In the genomic region with DNA sequence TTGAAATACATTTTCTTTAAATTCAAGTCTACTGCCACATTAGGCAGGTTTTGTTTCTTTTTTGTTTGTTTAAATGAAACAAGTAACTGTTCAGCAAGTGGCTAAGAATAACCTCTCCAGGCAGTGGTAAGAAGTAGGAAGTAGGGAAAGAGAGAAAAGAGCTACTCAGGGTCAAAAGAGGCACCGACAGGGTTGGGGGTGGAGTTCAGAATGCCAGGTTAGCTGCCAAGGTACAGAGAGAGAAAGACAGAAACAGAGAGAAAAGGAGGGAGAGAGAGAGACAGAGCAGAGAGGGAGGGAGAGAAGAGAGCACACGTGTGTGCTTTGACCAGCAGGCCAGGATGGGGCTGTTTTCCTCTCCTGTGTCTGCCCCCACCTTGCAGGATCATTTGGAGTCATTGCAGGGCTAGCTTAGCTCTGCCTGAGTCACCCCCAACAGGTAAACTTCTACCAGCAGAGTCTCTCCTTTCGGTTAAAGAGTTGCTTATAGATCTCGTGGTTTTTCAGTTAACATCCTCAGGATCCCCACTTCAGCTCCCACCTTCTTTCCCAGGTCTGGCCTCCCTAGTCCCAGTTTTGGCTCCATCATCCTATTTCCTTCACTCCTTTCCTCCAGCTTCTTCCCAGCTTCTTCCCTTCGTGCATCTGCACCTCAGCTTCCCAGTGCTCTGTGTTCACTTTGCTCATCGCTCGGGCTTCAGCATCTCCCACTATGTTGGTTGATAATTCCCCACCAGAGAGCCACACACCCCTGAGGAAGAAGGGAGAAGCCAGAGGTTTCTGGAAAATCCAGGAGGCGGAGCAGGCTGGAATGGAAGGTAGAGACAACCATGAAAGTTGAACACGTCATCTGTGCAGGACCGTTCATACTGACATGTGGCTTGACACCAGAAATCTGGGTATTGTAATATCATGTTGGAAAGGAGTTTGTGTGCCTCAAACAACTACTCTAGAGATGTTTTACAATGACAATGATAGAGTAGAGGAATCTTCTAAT, we compare ENCODE assay signal across 13 cellular contexts. TPM values are rescaled to one million over a fixed set of nuclear protein-coding genes. Genes with fewer than 3 reads are reported as not detected.
DNase-seq lines count a peak whose midpoint lies in the region; ATAC-seq and TF ChIP-seq lines count a peak whose summit lies in the region.
"Had no signal": no experiment of that assay in that cellular context is flagged by ENCODE, and none has a peak within 500 bp of the region (broad histone marks: within the 10 kb centered on the region; RNA-seq: fewer than 3 reads in every experiment).

No MANE protein-coding gene starts in this region.

- WGBS in SK-N-SH (ENCODE audit: low lambda C conversion rate), result 62% methylated on average over 10 of the region's 10 CpGs

- TF ChIP-seq CTCF in CD8-positive, alpha-beta T cell (IDR thresholded peaks at IDR 0.05), result no peak
- TF ChIP-seq CTCF in Calu3 (IDR thresholded peaks at IDR 0.05; ENCODE audit: unreplicated experiment), result no peak
- TF ChIP-seq CTCF in SK-N-SH (IDR thresholded peaks at IDR 0.05), result no peak

- H3K9me3 ChIP-seq in CD8-positive, alpha-beta T cell (ENCODE audit: low read length), result peaks cover 3% of the 10 kb centered on the region
- H3K9me3 ChIP-seq in naive thymus-derived CD4-positive, alpha-beta T cell (ENCODE audit: control insufficient read depth in 2 of 3, low read length in 3 of 3), result no peaks in the 10 kb centered on the region
- H3K9me3 ChIP-seq in MG63, result peaks cover 2% of the 10 kb centered on the region
- H3K9me3 ChIP-seq in SK-N-SH, result no peaks in the 10 kb centered on the region
- H3K9me3 ChIP-seq: body of pancreas had no signal

- no peaks in the 10 kb centered on the region for H3K36me3 ChIP-seq in CD8-positive, alpha-beta T cell (ENCODE audit: insufficient read depth, low read length)
- no peaks in the 10 kb centered on the region for H3K36me3 ChIP-seq in naive thymus-derived CD4-positive, alpha-beta T cell (ENCODE audit: control insufficient read depth in 2 of 3, insufficient read depth in 3 of 3, low read length in 3 of 3)
- no peaks in the 10 kb centered on the region for H3K36me3 ChIP-seq in MG63
- H3K36me3 ChIP-seq in SK-N-SH (replicated peaks in 1 of 2; ENCODE audit: control insufficient read depth in 1 of 2, insufficient read depth in 2 of 2, low read length in 1 of 2), result no peaks in the 10 kb centered on the region
- H3K36me3 ChIP-seq: sigmoid colon, thoracic aorta had no signal

- CTCF ChIA-PET in CD8-positive, alpha-beta T cell (lab: Charles Lee), result interaction anchor here (0.9 to 1.3 kb wide), 3 partner anchors 9 to 585 kb away, joined by 3 to 5 read pairs (median 4); no protein-coding TSS in a partner anchor
- CTCF ChIA-PET in activated CD8-positive, alpha-beta T cell treated with anti-CD3 and anti-CD28 coated beads, Interleukin-2, amount 10 ng/mL, durations not matched to agents 7 days and 5 days (lab: Charles Lee), result interaction anchor here (0.9 to 1.5 kb wide), 4 partner anchors 10 to 557 kb away, joined by 3 to 6 read pairs (median 4); no protein-coding TSS in a partner anchor
- CTCF ChIA-PET in naive thymus-derived CD4-positive, alpha-beta T cell (lab: Charles Lee), result interaction anchor here (0.5 to 2.0 kb wide), 4 partner anchors 22 to 583 kb away, joined by 3 to 5 read pairs (median 4); no protein-coding TSS in a partner anchor
- CTCF ChIA-PET in Calu3 (lab: Charles Lee), result interaction anchor here (0.6 kb wide), 2 partner anchors 182 to 281 kb away, joined by 3 read pairs; no protein-coding TSS in a partner anchor
- CTCF ChIA-PET in SK-N-SH (lab: Yijun Ruan, JAX), result interaction anchor here (0.8 to 1.5 kb wide), 4 partner anchors 17 to 514 kb away, joined by 3 to 5 read pairs (median 4); a partner anchor contains a TSS

- no peak overlapping the region for H2AFZ ChIP-seq in SK-N-SH (ENCODE audit: low read depth)

- H4K20me1 ChIP-seq in SK-N-SH (ENCODE audit: insufficient read depth), result no peaks in the 10 kb centered on the region

- BruUV-seq in Calu3 (replicated peaks; lab: Mats Ljungman, UMichigan), result no TSS peak

- H3K4me1 ChIP-seq in CD8-positive, alpha-beta T cell (ENCODE audit: insufficient read depth, low read length), result peaks cover 49% of the 10 kb centered on the region
- H3K4me1 ChIP-seq in naive thymus-derived CD4-positive, alpha-beta T cell (ENCODE audit: control insufficient read depth in 2 of 2, insufficient read depth in 2 of 2, low read length in 2 of 2), result peaks cover 20 to 46% of the 10 kb centered on the region in 2 donors
- peaks cover 0 to 15% of the 10 kb centered on the region in 2 experiments; a peak in 2 of 4 replicates for H3K4me1 ChIP-seq in SK-N-SH (ENCODE audit: control insufficient read depth in 1 of 2, insufficient read depth in 2 of 2, low read depth in 1 of 2, low read length in 1 of 2)
- H3K4me1 ChIP-seq: body of pancreas, sigmoid colon had no signal

- intact Hi-C loops in CD8-positive, alpha-beta T cell (cut with DNase I, micrococcal nuclease), result no loop called here
- intact Hi-C loops in naive thymus-derived CD4-positive, alpha-beta T cell (cut with micrococcal nuclease), result no loop called here
- intact Hi-C loops in Calu3 (cut with micrococcal nuclease; ENCODE audit: unreplicated experiment), result no loop called here

- peak overlapping the region; percentile 23 for H3K4me3 Mint-ChIP-seq in CD8-positive, alpha-beta T cell
- H3K4me3 Mint-ChIP-seq in IgD-negative memory B cell (no peak overlapping the region), Calu3 (ENCODE audit: low read depth, unreplicated experiment) (no peak overlapping the region)
- H3K4me3 Mint-ChIP-seq in activated CD8-positive, alpha-beta T cell treated with anti-CD3 and anti-CD28 coated beads, Interleukin-2, amount 10 ng/mL, durations not matched to agents 7 days and 5 days, result no peak overlapping the region
- H3K4me3 Mint-ChIP-seq in naive thymus-derived CD4-positive, alpha-beta T cell, result peak overlapping the region in 9 of 10 donors; percentile 25 to 78 (median 63)
- H3K4me3 Mint-ChIP-seq: natural killer cell had no signal

- POLR2A ChIA-PET in CD8-positive, alpha-beta T cell (lab: Charles Lee), result interaction anchor here (1.0 kb wide), 1 partner anchor 584 kb away, joined by 3 read pairs; no protein-coding TSS in a partner anchor
- POLR2A ChIA-PET in activated CD8-positive, alpha-beta T cell treated with anti-CD3 and anti-CD28 coated beads, Interleukin-2, amount 10 ng/mL, durations not matched to agents 7 days and 5 days (lab: Charles Lee), result no interaction called here
- POLR2A ChIA-PET in naive thymus-derived CD4-positive, alpha-beta T cell (lab: Charles Lee), result no interaction called here
- POLR2A ChIA-PET in SK-N-SH (lab: Yijun Ruan, JAX), result no interaction called here

- DNase-seq in CD8-positive, alpha-beta T cell, result no peak
- no peak for DNase-seq in activated CD8-positive, alpha-beta T cell treated with anti-CD3 and anti-CD28 coated beads, Interleukin-2, amount 10 ng/mL, durations not matched to agents 7 days and 5 days
- DNase-seq in naive thymus-derived CD4-positive, alpha-beta T cell, result no peak
- DNase-seq in Calu3 (no peak), MG63 (no peak), SK-N-SH (no peak)
- DNase-seq: body of pancreas, DMS153, natural killer cell, sigmoid colon had no signal

- no peak overlapping the region for H3K27ac ChIP-seq in CD8-positive, alpha-beta T cell (ENCODE audit: low read depth, low read length)
- no peak overlapping the region for H3K27ac ChIP-seq in naive thymus-derived CD4-positive, alpha-beta T cell (ENCODE audit: low read depth, low read length)
- no peak overlapping the region for H3K27ac ChIP-seq in SK-N-SH (ENCODE audit: low read depth in 2 of 2, low read length in 1 of 2)
- H3K27ac ChIP-seq: body of pancreas, sigmoid colon, thoracic aorta had no signal

- no peak for ATAC-seq in CD8-positive, alpha-beta T cell
- no peak for ATAC-seq in activated CD8-positive, alpha-beta T cell treated with anti-CD3 and anti-CD28 coated beads, Interleukin-2, amount 10 ng/mL, durations not matched to agents 7 days and 5 days
- no peak for ATAC-seq in naive thymus-derived CD4-positive, alpha-beta T cell
- ATAC-seq in GM21423 (IDR thresholded peaks at IDR 0.05; ENCODE audit: unreplicated experiment), result no peak
- ATAC-seq: body of pancreas, natural killer cell had no signal

- peaks cover 54% of the 10 kb centered on the region for H3K4me1 Mint-ChIP-seq in CD8-positive, alpha-beta T cell (ENCODE audit: low read depth)
- H3K4me1 Mint-ChIP-seq in IgD-negative memory B cell, result peaks cover 6 to 8% (median 7%) of the 10 kb centered on the region in 3 donors
- peaks cover 38% of the 10 kb centered on the region for H3K4me1 Mint-ChIP-seq in activated CD8-positive, alpha-beta T cell treated with anti-CD3 and anti-CD28 coated beads, Interleukin-2, amount 10 ng/mL, durations not matched to agents 7 days and 5 days (ENCODE audit: low read depth)
- peaks cover 25 to 66% (median 52%) of the 10 kb centered on the region in 7 donors for H3K4me1 Mint-ChIP-seq in naive thymus-derived CD4-positive, alpha-beta T cell
- H3K4me1 Mint-ChIP-seq in Calu3 (ENCODE audit: low read depth, unreplicated experiment), result peaks cover 31% of the 10 kb centered on the region

- H3K27ac Mint-ChIP-seq in CD8-positive, alpha-beta T cell, result peak overlapping the region; percentile 71
- H3K27ac Mint-ChIP-seq in IgD-negative memory B cell (peak overlapping the region in 2 of 3 donors; percentile 34 to 40), Calu3 (ENCODE audit: unreplicated experiment) (no peak overlapping the region)
- peak overlapping the region; percentile 5 for H3K27ac Mint-ChIP-seq in activated CD8-positive, alpha-beta T cell treated with anti-CD3 and anti-CD28 coated beads, Interleukin-2, amount 10 ng/mL, durations not matched to agents 7 days and 5 days
- peak overlapping the region in 8 of 9 donors; percentile 67 to 97 (median 88) for H3K27ac Mint-ChIP-seq in naive thymus-derived CD4-positive, alpha-beta T cell

- no peaks in the 10 kb centered on the region for H3K27me3 ChIP-seq in CD8-positive, alpha-beta T cell (ENCODE audit: insufficient read depth, low read length)
- H3K27me3 ChIP-seq in naive thymus-derived CD4-positive, alpha-beta T cell (ENCODE audit: control insufficient read depth in 2 of 2, insufficient read depth in 2 of 2, low read length in 2 of 2), result no peaks in the 10 kb centered on the region
- H3K27me3 ChIP-seq in MG63 (no peaks in the 10 kb centered on the region), SK-N-SH (ENCODE audit: insufficient read depth) (no peaks in the 10 kb centered on the region)
- H3K27me3 ChIP-seq: body of pancreas, sigmoid colon had no signal

- H3K9me3 Mint-ChIP-seq in CD8-positive, alpha-beta T cell, result peaks cover 3% of the 10 kb centered on the region
- peaks cover 2 to 6% (median 5%) of the 10 kb centered on the region in 3 donors for H3K9me3 Mint-ChIP-seq in IgD-negative memory B cell
- peaks cover 6% of the 10 kb centered on the region for H3K9me3 Mint-ChIP-seq in activated CD8-positive, alpha-beta T cell treated with anti-CD3 and anti-CD28 coated beads, Interleukin-2, amount 10 ng/mL, durations not matched to agents 7 days and 5 days (ENCODE audit: insufficient read depth)
- H3K9me3 Mint-ChIP-seq in naive thymus-derived CD4-positive, alpha-beta T cell, result peaks cover 0 to 6% (median 3%) of the 10 kb centered on the region in 11 donors
- no peaks in the 10 kb centered on the region for H3K9me3 Mint-ChIP-seq in Calu3 (ENCODE audit: low read depth, unreplicated experiment)

- no peaks in the 10 kb centered on the region for H3K79me2 ChIP-seq in SK-N-SH (ENCODE audit: insufficient read depth)

- H3K36me3 Mint-ChIP-seq in CD8-positive, alpha-beta T cell, result no peaks in the 10 kb centered on the region
- H3K36me3 Mint-ChIP-seq in IgD-negative memory B cell (peaks cover 3% of the 10 kb centered on the region), Calu3 (ENCODE audit: insufficient read depth, unreplicated experiment) (no peaks in the 10 kb centered on the region)
- H3K36me3 Mint-ChIP-seq in activated CD8-positive, alpha-beta T cell treated with anti-CD3 and anti-CD28 coated beads, Interleukin-2, amount 10 ng/mL, durations not matched to agents 7 days and 5 days (ENCODE audit: low read depth), result no peaks in the 10 kb centered on the region
- H3K36me3 Mint-ChIP-seq in naive thymus-derived CD4-positive, alpha-beta T cell, result peaks cover 0 to 4% (median 3%) of the 10 kb centered on the region in 5 donors

- H3K4me3 ChIP-seq in CD8-positive, alpha-beta T cell (ENCODE audit: low read depth, low read length), result no peak overlapping the region
- no peak overlapping the region for H3K4me3 ChIP-seq in naive thymus-derived CD4-positive, alpha-beta T cell (ENCODE audit: low read length)
- H3K4me3 ChIP-seq in MG63 (no peak overlapping the region), SK-N-SH (ENCODE audit: low read depth in 2 of 2, low read length in 1 of 2) (no peak overlapping the region)
- H3K4me3 ChIP-seq: body of pancreas, sigmoid colon, thoracic aorta had no signal

- H3K27me3 Mint-ChIP-seq in CD8-positive, alpha-beta T cell (ENCODE audit: low read depth), result no peaks in the 10 kb centered on the region
- H3K27me3 Mint-ChIP-seq in IgD-negative memory B cell (peaks cover 4% of the 10 kb centered on the region), Calu3 (ENCODE audit: unreplicated experiment) (no peaks in the 10 kb centered on the region)
- no peaks in the 10 kb centered on the region for H3K27me3 Mint-ChIP-seq in activated CD8-positive, alpha-beta T cell treated with anti-CD3 and anti-CD28 coated beads, Interleukin-2, amount 10 ng/mL, durations not matched to agents 7 days and 5 days (ENCODE audit: low read depth)
- H3K27me3 Mint-ChIP-seq in naive thymus-derived CD4-positive, alpha-beta T cell, result peaks cover 0 to 10% (median 0%) of the 10 kb centered on the region in 5 donors

- TF ChIP-seq RAD21 in SK-N-SH (IDR thresholded peaks at IDR 0.05; ENCODE audit: low read length), result no peak

- H3K4me2 ChIP-seq in SK-N-SH, result no peak overlapping the region

- H3K9me2 ChIP-seq in SK-N-SH, result no peaks in the 10 kb centered on the region

- H3K9ac ChIP-seq in SK-N-SH, result no peak overlapping the region

- TF ChIP-seq EP300 in SK-N-SH (IDR thresholded peaks at IDR 0.05; ENCODE audit: borderline replicate concordance in 1 of 2, low read depth in 1 of 2, low read length in 1 of 2), result no peak

- H3F3A ChIP-seq in SK-N-SH (replicated peaks; ENCODE audit: insufficient read depth), result no peaks in the 10 kb centered on the region

RNA-seq across cellular contexts. Expression of a gene that starts 21.8 kb away (rescaled TPM):
- total RNA-seq in CD8-positive, alpha-beta T cell, result 10 to 100 TPM; 26.7 to 29.7 TPM
- polyA plus RNA-seq in IgD-negative memory B cell (37.8 TPM), SK-N-SH (2012; rRNA removed) (25.5 and 28.1 TPM in 2 replicates)
- total RNA-seq in activated CD8-positive, alpha-beta T cell treated with anti-CD3 and anti-CD28 coated beads, Interleukin-2, amount 10 ng/mL, durations not matched to agents 7 days and 5 days, result 10 to 100 TPM; 40.4 to 41.7 TPM
- total RNA-seq in naive thymus-derived CD4-positive, alpha-beta T cell, result 10 to 100 TPM; 24.0 to 47.9 (median 36.9) TPM
- 10 to 100 TPM in 1 of 2 donors, 1 to 10 TPM in 1; 9.6 to 11.0 TPM for polyA plus RNA-seq in naive thymus-derived CD4-positive, alpha-beta T cell
- 66.6 and 78.7 TPM in 2 replicates for total RNA-seq in Calu3 (2022)
- 62.7 and 73.9 TPM in 2 replicates for total RNA-seq in MG63 (2014; rRNA removed; shearing (Covaris generic); ENCODE audit: low replicate concordance)
- polyA plus RNA-seq in SK-N-SH (2012; cell fraction: cytosol; rRNA removed), result 40.5 and 50.1 TPM in 2 replicates
- 12.4 and 13.2 TPM in 2 replicates for polyA plus RNA-seq in SK-N-SH (2012; cell fraction: nucleus; rRNA removed)

Comparison
In these comparisons a context has a peak if more than half of its experiments do, and no peak if none do; other contexts are left out.
1. H3K4me3 Mint-ChIP-seq: peak in CD8-positive, alpha-beta T cell (single experiment) and naive thymus-derived CD4-positive, alpha-beta T cell (9 of 10); none in IgD-negative memory B cell (0 of 4), activated CD8-positive, alpha-beta T cell treated with anti-CD3 and anti-CD28 coated beads, Interleukin-2, amount 10 ng/mL, durations not matched to agents 7 days and 5 days (single experiment) and Calu3 (single experiment).